8 cellular contexts compared by ENCODE assay signal in the genomic region with DNA sequence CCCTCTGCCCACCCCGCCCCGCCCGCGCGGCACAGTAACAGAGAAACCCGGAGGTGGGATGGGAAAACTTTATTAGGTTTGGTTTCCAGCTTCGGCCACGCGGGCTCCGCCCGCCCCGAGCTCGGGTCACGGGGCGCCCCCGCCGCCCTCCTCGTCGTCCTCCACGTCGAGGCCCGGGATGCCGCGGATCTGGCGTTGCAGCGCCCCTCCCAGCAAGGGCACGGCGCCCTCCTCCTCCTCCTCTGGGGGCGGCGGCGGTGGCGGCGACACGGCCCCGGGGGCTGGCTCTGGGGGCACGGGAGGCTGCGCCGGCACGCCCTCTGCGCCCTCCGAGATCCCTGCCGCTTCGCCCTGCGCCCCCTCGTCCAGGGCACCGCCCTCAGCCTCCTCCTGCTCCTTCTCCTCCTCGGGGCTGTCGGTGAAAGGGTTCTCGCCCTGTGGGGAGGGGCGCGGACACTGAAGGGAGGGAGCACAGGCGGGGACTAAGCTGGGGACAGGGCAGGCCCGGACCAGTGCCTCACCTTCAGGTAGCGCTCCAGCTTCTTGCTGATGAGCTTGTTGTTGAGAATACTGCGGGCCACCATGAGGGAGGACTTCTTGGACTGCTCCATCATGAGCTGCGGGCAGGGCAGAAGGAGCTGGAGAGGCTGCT. TPM values are rescaled to one million over a fixed set of nuclear protein-coding genes. Genes with fewer than 3 reads are reported as not detected.
A peak's percentile ranks its signal among the peaks of the same experiment; 100 is the strongest.
DNase-seq lines count a peak whose midpoint lies in the region; ATAC-seq and TF ChIP-seq lines count a peak whose summit lies in the region.

No MANE protein-coding gene starts in this region.

- WGBS in gastroesophageal sphincter (ENCODE audit: low coverage in 1 of 2), 2 donors = 0% methylated on average over 1 of the region's 56 CpGs; no CpG with 5 or more reads in 1 of the 2 donors

- H3K9me3 Mint-ChIP-seq in osteocyte (ENCODE audit: unreplicated experiment) = no peaks in the 10 kb centered on the region

- TF ChIP-seq EP300 in gastroesophageal sphincter (IDR thresholded peaks at IDR 0.05) = no peak

- TF ChIP-seq POLR2A in gastroesophageal sphincter (IDR thresholded peaks at IDR 0.05) = no peak

- H3K27ac Mint-ChIP-seq in osteocyte (ENCODE audit: unreplicated experiment) = peak overlapping the region; percentile 85

- H3K27me3 Mint-ChIP-seq in osteocyte (ENCODE audit: unreplicated experiment) = no peaks in the 10 kb centered on the region

- H3K4me3 Mint-ChIP-seq in osteocyte (ENCODE audit: unreplicated experiment) = peak overlapping the region; percentile 94

- CTCF ChIA-PET in HEK293T (lab: Yijun Ruan, JAX) = interaction anchor here (1.0 kb wide), 1 partner anchor 176 kb away, joined by 5 read pairs; no protein-coding TSS in a partner anchor

- H3K9me3 ChIP-seq in gastroesophageal sphincter = no peaks in the 10 kb centered on the region

- POLR2A ChIA-PET in HEK293T (lab: Yijun Ruan, JAX) = interaction anchor here (0.7 to 3.7 kb wide), 10 partner anchors 12 to 82 kb away, joined by 3 to 31 read pairs (median 4); partner anchors contain the start of genes AKAP8L and BRD4

- peaks cover 0 to 47% (median 30%) of the 10 kb centered on the region in 3 donors for H3K4me1 ChIP-seq in gastroesophageal sphincter

- peak; percentile 1 for ATAC-seq in gastroesophageal sphincter

- no peak; the same call in 1 of the 2 replicates for TF ChIP-seq CTCF in VCaP (conservative IDR thresholded peaks at IDR 0.05)
- peak in 2 of 4 experiments; percentile 20 to 39 for TF ChIP-seq CTCF in gastroesophageal sphincter (IDR thresholded peaks at IDR 0.05)
- TF ChIP-seq CTCF in osteocyte (IDR thresholded peaks at IDR 0.05) = peak; percentile 8

- no peaks in the 10 kb centered on the region for H3K27me3 ChIP-seq in gastroesophageal sphincter

- H3K4me1 Mint-ChIP-seq in osteocyte (ENCODE audit: unreplicated experiment) = peaks cover 32% of the 10 kb centered on the region

- peaks cover 0 to 10% of the 10 kb centered on the region in 2 donors for H3K36me3 ChIP-seq in gastroesophageal sphincter

- DNase-seq in A172 (ENCODE audit: low spot score) (peak; percentile 73), ELR (ENCODE audit: low read depth) (peak; percentile 58), HEK293T (ENCODE audit: extremely low spot score) (peak; percentile 39), M059J (ENCODE audit: low read depth) (peak; percentile 75), osteocyte (ENCODE audit: extremely low spot score, unreplicated experiment) (no peak), cortex of kidney (lab: John Stamatoyannopoulos, UW) (no peak)

- peak overlapping the region; percentile 97 to 99 for H3K4me3 ChIP-seq in gastroesophageal sphincter

- H3K27ac ChIP-seq in VCaP = peak overlapping the region; percentile 98
- H3K27ac ChIP-seq in gastroesophageal sphincter = peak overlapping the region; percentile 56 to 99 (median 98)

- H3K36me3 Mint-ChIP-seq in osteocyte (ENCODE audit: unreplicated experiment) = no peaks in the 10 kb centered on the region

TF ChIP-seq in HEK293T, 16 proteins besides CTCF, POLR2A, EP300 and RAD21:
- TF ChIP-seq HDGF (IDR thresholded peaks at IDR 0.05; ENCODE audit: borderline replicate concordance) = no peak
- TF ChIP-seq FOXA1 (IDR thresholded peaks at IDR 0.05) = no peak
- TF ChIP-seq FOXM1 (IDR thresholded peaks at IDR 0.05; ENCODE audit: borderline replicate concordance) = no peak
- no peak for TF ChIP-seq ELF4 (IDR thresholded peaks at IDR 0.05)
- no peak for TF ChIP-seq LEF1 (IDR thresholded peaks at IDR 0.05; ENCODE audit: borderline replicate concordance)
- TF ChIP-seq L3MBTL2 (conservative IDR thresholded peaks at IDR 0.05) = no peak
- no peak for TF ChIP-seq FOXK2 (IDR thresholded peaks at IDR 0.05)
- TF ChIP-seq NFRKB (IDR thresholded peaks at IDR 0.05) = no peak
- no peak for TF ChIP-seq SP1 (IDR thresholded peaks at IDR 0.05)

RNA-seq across cellular contexts. Expression of gene AKAP8, which starts 0.5 kb away (rescaled TPM):
- 14.1 and 17.5 TPM in 2 replicates for total RNA-seq in A172 (2014; rRNA removed; shearing (Covaris generic))
- total RNA-seq in M059J (2014; rRNA removed; shearing (Covaris generic)) = 10.1 and 16.4 TPM in 2 replicates
- total RNA-seq in gastroesophageal sphincter = 10 to 100 TPM; 21.4 to 34.2 (median 28.0) TPM
- 34.2 and 36.9 TPM in 2 replicates for total RNA-seq in osteocyte

RNA-seq across cellular contexts. Expression of gene AKAP8L, which starts 38.7 kb away (rescaled TPM):
- 53.2 and 56.4 TPM in 2 replicates for total RNA-seq in A172 (2014; rRNA removed; shearing (Covaris generic))
- total RNA-seq in M059J (2014; rRNA removed; shearing (Covaris generic)) = 59.7 and 63.6 TPM in 2 replicates
- total RNA-seq in gastroesophageal sphincter (100 to 1,000 TPM in 1 of 4 donors, 10 to 100 TPM in 3; 61.3 to 102 (median 70.1) TPM), osteocyte (96.2 and 104 TPM in 2 replicates)

RNA-seq across cellular contexts. Expression of gene BRD4, which starts 47.8 kb away (rescaled TPM):
- 7.1 and 19.1 TPM in 2 replicates for total RNA-seq in A172 (2014; rRNA removed; shearing (Covaris generic))
- total RNA-seq in M059J (2014; rRNA removed; shearing (Covaris generic)) = 17.8 and 19.9 TPM in 2 replicates
- total RNA-seq in gastroesophageal sphincter (10 to 100 TPM; 29.6 to 49.3 (median 34.4) TPM), osteocyte (142 and 143 TPM in 2 replicates)

Comparison
In these comparisons a context has a peak if more than half of its experiments do, and no peak if none do; other contexts are left out.
1. DNase-seq: peak in A172 (single experiment), ELR (single experiment), HEK293T (single experiment) and M059J (single experiment); none in osteocyte (single experiment) and cortex of kidney (single experiment).